Comparison of ENCODE assay signal across 7 cellular contexts in genomic region chr15:83206971-83207621, GRCh38. TPM values are rescaled to one million over a fixed set of nuclear protein-coding genes. Genes with fewer than 3 reads are reported as not detected.
A peak's percentile ranks its signal among the peaks of the same experiment; 100 is the strongest.
DNase-seq lines count a peak whose midpoint lies in the region; ATAC-seq and TF ChIP-seq lines count a peak whose summit lies in the region.

No MANE protein-coding gene starts in this region.

- H3K36me3 ChIP-seq in HAP-1 (replicated peaks) (no peaks in the 10 kb centered on the region; the same call in 1 of the 2 replicates), SJSA1 (peaks cover 12% of the 10 kb centered on the region), kidney epithelial cell (ENCODE audit: control insufficient read depth, insufficient read depth, low read length) (no peaks in the 10 kb centered on the region)

- in situ Hi-C loops in HAP-1 (cut with MboI; ENCODE audit: low sequenced_read_pairs): no loop called here

- peak overlapping the region; percentile 68 for H3K27ac ChIP-seq in SJSA1
- peak overlapping the region; percentile 93 to 96 for H3K27ac ChIP-seq in coronary artery

- H3K9me3 ChIP-seq in HAP-1 (no peaks in the 10 kb centered on the region), SJSA1 (replicated peaks) (no peaks in the 10 kb centered on the region)

- peak overlapping the region; percentile 80 for H3K4me3 ChIP-seq in GM12864 (ENCODE audit: low read depth, low read length)
- H3K4me3 ChIP-seq in HAP-1: peak overlapping the region; percentile 70
- peak overlapping the region; percentile 97 for H3K4me3 ChIP-seq in SJSA1
- H3K4me3 ChIP-seq in coronary artery: peak overlapping the region; percentile 87
- peak overlapping the region; percentile 94 for H3K4me3 ChIP-seq in kidney epithelial cell (ENCODE audit: low read depth, low read length)

- ATAC-seq in HG03139 (IDR thresholded peaks at IDR 0.05; ENCODE audit: unreplicated experiment): no peak

- no peak for TF ChIP-seq CTCF in GM12864 (IDR thresholded peaks at IDR 0.05; ENCODE audit: low read depth, low read length, missing control alignments)
- no peak for TF ChIP-seq CTCF in coronary artery (IDR thresholded peaks at IDR 0.05)
- no peak for TF ChIP-seq CTCF in kidney epithelial cell (IDR thresholded peaks at IDR 0.05; ENCODE audit: insufficient read depth, low read length, poor library complexity, severe bottlenecking)

- no peaks in the 10 kb centered on the region for H3K27me3 ChIP-seq in HAP-1 (ENCODE audit: low read depth)
- H3K27me3 ChIP-seq in SJSA1 (replicated peaks): no peaks in the 10 kb centered on the region
- no peaks in the 10 kb centered on the region for H3K27me3 ChIP-seq in kidney epithelial cell (ENCODE audit: control insufficient read depth, insufficient read depth, low read length)

- peaks cover 40% of the 10 kb centered on the region for H3K4me1 ChIP-seq in HAP-1
- H3K4me1 ChIP-seq in SJSA1 (replicated peaks): peaks cover 15% of the 10 kb centered on the region

- DNase-seq in GM12864 (ENCODE audit: low read depth): no peak
- DNase-seq in HAP-1 (ENCODE audit: low spot score in 2 of 2): peak in 1 of 2 experiments; percentile 77
- peak; percentile 56 to 65 for DNase-seq in SJSA1 (ENCODE audit: low read depth in 1 of 2, low spot score in 2 of 2)
- DNase-seq in coronary artery (ENCODE audit: low spot score): peak; percentile 75
- DNase-seq in kidney epithelial cell (ENCODE audit: low read depth): no peak
- peak; percentile 1 for DNase-seq in stimulated activated CD8-positive, alpha-beta memory T cell treated with anti-CD3 and anti-CD28 coated beads, Interleukin-7, amount 100 ng/mL, for 24 hours (ENCODE audit: low read depth)

RNA-seq across cellular contexts. Expression of gene HDGFL3, which starts 0.5 kb away (rescaled TPM):
- 93.9 and 195 TPM in 2 replicates for total RNA-seq in SJSA1 (2014; rRNA removed; shearing (Covaris generic))
- 54.4 and 77.3 TPM in 2 replicates for total RNA-seq in kidney epithelial cell

Comparison
In these comparisons a context has a peak if more than half of its experiments do, and no peak if none do; other contexts are left out.
1. DNase-seq: peak in SJSA1 (2 of 2), coronary artery (single experiment) and stimulated activated CD8-positive, alpha-beta memory T cell treated with anti-CD3 and anti-CD28 coated beads, Interleukin-7, amount 100 ng/mL, for 24 hours (single experiment); none in GM12864 (single experiment) and kidney epithelial cell (single experiment).
2. Peak in every context shown above with its lines, with median percentiles within 50 percentile points of each other: H3K4me3 ChIP-seq.